Comparison of ENCODE assay signal across 1 cellular context in genomic region chr15:79994651-79995050, GRCh38.
TF ChIP-seq lines count a peak whose summit lies in the region.

No MANE protein-coding gene starts in this region.

TF ChIP-seq in GM23338, 12 proteins besides CTCF, POLR2A, EP300 and RAD21 (continued from another document):
- no peak for TF ChIP-seq ZNF114 (CRISPR knock-in tag; IDR thresholded peaks at IDR 0.05)
- TF ChIP-seq POLR2AphosphoS5 (IDR thresholded peaks at IDR 0.05; ENCODE audit: low read depth): no peak
- no peak for TF ChIP-seq STAT1 (IDR thresholded peaks at IDR 0.05; ENCODE audit: unreplicated experiment)
- TF ChIP-seq NANOG (IDR thresholded peaks at IDR 0.05; ENCODE audit: borderline replicate concordance): no peak
- TF ChIP-seq EZH2 (IDR thresholded peaks at IDR 0.05; ENCODE audit: low read depth, unreplicated experiment): no peak
